Comparison of ENCODE assay signal across 12 cellular contexts in genomic region chr7:44222074-44222473, GRCh38.
"Had no signal": no experiment of that assay in that cellular context is flagged by ENCODE, and none has a peak within 500 bp of the region (broad histone marks: within the 10 kb centered on the region; RNA-seq: fewer than 3 reads in every experiment).

No MANE protein-coding gene starts in this region.

- H3K4me3 ChIP-seq: lung, suprapubic skin had no signal

- H3K27ac ChIP-seq: foreskin keratinocyte, parathyroid adenoma, suprapubic skin had no signal

- ATAC-seq: foreskin keratinocyte, left cardiac atrium, right cardiac atrium had no signal

- H3K4me1 ChIP-seq: parathyroid adenoma had no signal

- H3K9ac ChIP-seq: parathyroid adenoma had no signal

- DNase-seq: activated CD4-positive, alpha-beta T cell treated with anti-CD3 and anti-CD28 coated beads, Interleukin-2, amount 50 U/mL, for 1 hour; activated CD8-positive, alpha-beta memory T cell treated with anti-CD3 and anti-CD28 coated beads for 24 hours; activated naive CD4-positive, alpha-beta T cell; cortex of kidney; effector CD8-positive, alpha-beta T cell; foreskin keratinocyte; trophoblast cell had no signal

- H3K27me3 ChIP-seq: foreskin keratinocyte had no signal

- H3K36me3 ChIP-seq: suprapubic skin had no signal
